ENCODE assay signal across 2 cellular contexts in the genomic region with DNA sequence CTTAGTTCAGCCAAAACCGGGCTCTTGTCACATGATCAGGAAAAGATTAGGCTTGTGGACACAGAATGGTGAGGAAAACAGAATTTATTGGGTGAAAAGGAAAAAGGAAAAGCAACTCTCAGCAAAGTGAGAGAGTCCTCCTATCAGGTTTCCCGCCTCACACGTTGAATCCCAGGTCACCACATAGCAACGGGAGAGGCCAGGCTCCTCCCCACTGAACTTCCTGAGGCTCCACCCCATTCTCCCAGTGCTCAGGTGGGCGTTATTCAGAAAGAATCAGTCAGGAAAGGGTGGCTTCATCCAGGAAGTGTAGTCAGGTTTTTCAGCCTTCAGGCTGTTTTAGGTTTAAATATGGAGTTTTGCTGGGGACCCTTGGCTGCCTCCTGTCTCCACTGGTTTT.
A peak's percentile ranks its signal among the peaks of the same experiment; 100 is the strongest.
TF ChIP-seq lines count a peak whose summit lies in the region.

No MANE protein-coding gene starts in this region.

TF ChIP-seq in IMR-90, 13 proteins besides CTCF, POLR2A, EP300 and RAD21:
- TF ChIP-seq, protein P1, sequence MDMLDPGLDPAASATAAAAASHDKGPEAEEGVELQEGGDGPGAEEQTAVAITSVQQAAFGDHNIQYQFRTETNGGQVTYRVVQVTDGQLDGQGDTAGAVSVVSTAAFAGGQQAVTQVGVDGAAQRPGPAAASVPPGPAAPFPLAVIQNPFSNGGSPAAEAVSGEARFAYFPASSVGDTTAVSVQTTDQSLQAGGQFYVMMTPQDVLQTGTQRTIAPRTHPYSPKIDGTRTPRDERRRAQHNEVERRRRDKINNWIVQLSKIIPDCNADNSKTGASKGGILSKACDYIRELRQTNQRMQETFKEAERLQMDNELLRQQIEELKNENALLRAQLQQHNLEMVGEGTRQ (IDR thresholded peaks at IDR 0.05; ENCODE audit: low read depth, low read length): no peak
- TF ChIP-seq SMC3 (IDR thresholded peaks at IDR 0.05; ENCODE audit: low read depth, low read length): no peak
- no peak for TF ChIP-seq CEBPB (IDR thresholded peaks at IDR 0.05; ENCODE audit: low read depth, low read length)
- TF ChIP-seq RCOR1 (IDR thresholded peaks at IDR 0.05; ENCODE audit: insufficient replicate concordance, low read length): no peak
- no peak for TF ChIP-seq FOS (IDR thresholded peaks at IDR 0.05; ENCODE audit: low read depth, low read length)
- TF ChIP-seq MAFK (IDR thresholded peaks at IDR 0.05; ENCODE audit: low read depth, low read length): no peak
- no peak for TF ChIP-seq NFE2L2 (IDR thresholded peaks at IDR 0.05; ENCODE audit: low read depth, low read length)
- TF ChIP-seq RFX5 (IDR thresholded peaks at IDR 0.05; ENCODE audit: low read depth, low read length): no peak
- TF ChIP-seq, protein P2, sequence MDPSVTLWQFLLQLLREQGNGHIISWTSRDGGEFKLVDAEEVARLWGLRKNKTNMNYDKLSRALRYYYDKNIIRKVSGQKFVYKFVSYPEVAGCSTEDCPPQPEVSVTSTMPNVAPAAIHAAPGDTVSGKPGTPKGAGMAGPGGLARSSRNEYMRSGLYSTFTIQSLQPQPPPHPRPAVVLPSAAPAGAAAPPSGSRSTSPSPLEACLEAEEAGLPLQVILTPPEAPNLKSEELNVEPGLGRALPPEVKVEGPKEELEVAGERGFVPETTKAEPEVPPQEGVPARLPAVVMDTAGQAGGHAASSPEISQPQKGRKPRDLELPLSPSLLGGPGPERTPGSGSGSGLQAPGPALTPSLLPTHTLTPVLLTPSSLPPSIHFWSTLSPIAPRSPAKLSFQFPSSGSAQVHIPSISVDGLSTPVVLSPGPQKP (IDR thresholded peaks at IDR 0.05; ENCODE audit: borderline replicate concordance, low read depth, low read length): no peak
- no peak for TF ChIP-seq BHLHE40 (IDR thresholded peaks at IDR 0.05; ENCODE audit: low read depth, low read length)
- no peak for TF ChIP-seq MAZ (IDR thresholded peaks at IDR 0.05; ENCODE audit: borderline replicate concordance, low read depth, low read length)
- no peak for TF ChIP-seq MXI1 (IDR thresholded peaks at IDR 0.05; ENCODE audit: borderline replicate concordance, low read depth, low read length)

TF ChIP-seq in H1, 55 proteins besides CTCF, POLR2A, EP300 and RAD21:
- no peak for TF ChIP-seq TCF12 (IDR thresholded peaks at IDR 0.05; ENCODE audit: low read depth, low read length)
- TF ChIP-seq, protein P3, sequence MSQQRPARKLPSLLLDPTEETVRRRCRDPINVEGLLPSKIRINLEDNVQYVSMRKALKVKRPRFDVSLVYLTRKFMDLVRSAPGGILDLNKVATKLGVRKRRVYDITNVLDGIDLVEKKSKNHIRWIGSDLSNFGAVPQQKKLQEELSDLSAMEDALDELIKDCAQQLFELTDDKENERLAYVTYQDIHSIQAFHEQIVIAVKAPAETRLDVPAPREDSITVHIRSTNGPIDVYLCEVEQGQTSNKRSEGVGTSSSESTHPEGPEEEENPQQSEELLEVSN (IDR thresholded peaks at IDR 0.05): peak; percentile 73
